Comparison of ENCODE assay signal across 20 cellular contexts in the genomic region with DNA sequence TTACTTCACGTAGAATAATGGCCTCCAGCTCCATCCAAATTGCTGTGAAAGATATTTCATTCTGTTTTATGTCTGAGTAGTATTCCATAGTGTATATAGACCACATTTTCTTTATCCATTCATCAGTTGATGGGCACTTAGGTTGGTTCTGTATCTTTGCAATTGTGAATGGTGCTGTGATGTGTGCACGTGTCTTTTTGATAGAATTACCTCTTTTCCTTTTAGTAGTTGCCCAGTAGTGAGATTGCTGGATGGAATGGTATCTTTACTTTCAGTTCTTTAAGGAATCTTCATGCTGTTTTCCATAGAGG.
DNase-seq lines count a peak whose midpoint lies in the region; ATAC-seq and TF ChIP-seq lines count a peak whose summit lies in the region.
"Had no signal": no experiment of that assay in that cellular context is flagged by ENCODE, and none has a peak within 500 bp of the region (broad histone marks: within the 10 kb centered on the region; RNA-seq: fewer than 3 reads in every experiment).

No MANE protein-coding gene starts in this region.

- no peaks in the 10 kb centered on the region for H3K27me3 ChIP-seq in CD8-positive, alpha-beta memory T cell (ENCODE audit: insufficient read depth, low read length, poor library complexity, severe bottlenecking)
- no peaks in the 10 kb centered on the region for H3K27me3 ChIP-seq in SU-DHL-6 (ENCODE audit: low read length)
- H3K27me3 ChIP-seq: BLaER1, right lobe of liver, upper lobe of left lung had no signal

- H3K27me3 Mint-ChIP-seq in activated CD8-positive, alpha-beta memory T cell treated with anti-CD3 and anti-CD28 coated beads, Interleukin-2, amount 10 ng/mL, durations not matched to agents 7 days and 5 days, result no peaks in the 10 kb centered on the region
- H3K27me3 Mint-ChIP-seq in CD8-positive, alpha-beta memory T cell, result no peaks in the 10 kb centered on the region
- no peaks in the 10 kb centered on the region for H3K27me3 Mint-ChIP-seq in brain
- H3K27me3 Mint-ChIP-seq: progenitor cell of endocrine pancreas had no signal

- POLR2A ChIA-PET in CD8-positive, alpha-beta memory T cell (lab: Charles Lee), result interaction anchor here (0.6 to 1.5 kb wide), 2 partner anchors 33 to 34 kb away, joined by 4 to 7 read pairs; no protein-coding TSS in a partner anchor

- ATAC-seq in activated CD8-positive, alpha-beta memory T cell treated with anti-CD3 and anti-CD28 coated beads, Interleukin-2, amount 10 ng/mL, durations not matched to agents 7 days and 5 days, result no peak
- no peak for ATAC-seq in HG03139 (IDR thresholded peaks at IDR 0.05; ENCODE audit: unreplicated experiment)
- ATAC-seq: left ventricle myocardium superior, right lobe of liver had no signal

- peak overlapping the region; percentile 33 for H3K4me3 ChIP-seq in CD8-positive, alpha-beta memory T cell (ENCODE audit: low read length)
- H3K4me3 ChIP-seq in SU-DHL-6 (ENCODE audit: insufficient read depth, low read length, poor library complexity, severe bottlenecking), result no peak overlapping the region
- H3K4me3 ChIP-seq: BLaER1, right lobe of liver, upper lobe of left lung had no signal

- TF ChIP-seq CTCF in SU-DHL-6 (IDR thresholded peaks at IDR 0.05; ENCODE audit: insufficient read depth, low read length, poor library complexity, severe bottlenecking) (no peak), brain (conservative IDR thresholded peaks at IDR 0.05) (no peak)

- no peak overlapping the region for H2AFZ ChIP-seq in SU-DHL-6 (ENCODE audit: low read depth, low read length, severe bottlenecking)

- no peaks in the 10 kb centered on the region for H3F3A ChIP-seq in SU-DHL-6 (ENCODE audit: insufficient read depth)

- H4K20me1 ChIP-seq in SU-DHL-6 (ENCODE audit: low read depth, low read length), result no peaks in the 10 kb centered on the region
- H4K20me1 ChIP-seq: BLaER1 had no signal

- no peaks in the 10 kb centered on the region for H3K36me3 ChIP-seq in CD8-positive, alpha-beta memory T cell (ENCODE audit: insufficient read depth, low read length)
- H3K36me3 ChIP-seq in SU-DHL-6 (ENCODE audit: low read length), result peaks cover 5% of the 10 kb centered on the region; the same call in 1 of the 2 replicates
- H3K36me3 ChIP-seq: BLaER1, right lobe of liver, upper lobe of left lung had no signal

- no peak for DNase-seq in activated CD8-positive, alpha-beta memory T cell treated with anti-CD3 and anti-CD28 coated beads, Interleukin-2, amount 10 ng/mL, durations not matched to agents 7 days and 5 days
- no peak for DNase-seq in activated CD8-positive, alpha-beta memory T cell treated with anti-CD3 and anti-CD28 coated beads for 24 hours
- DNase-seq in CD8-positive, alpha-beta memory T cell, result no peak
- no peak for DNase-seq in Ammon's horn (ENCODE audit: low spot score)
- no peak for DNase-seq in caudate nucleus (lab: John Stamatoyannopoulos, UW)
- DNase-seq: ACHN; effector CD8-positive, alpha-beta T cell; glutamatergic neuron; left ventricle myocardium superior; NCI-H1694; OCI-M1; right lobe of liver; stimulated activated CD4-positive, alpha-beta T cell treated with anti-CD3 and anti-CD28 coated beads, Interleukin-2, amount 100 ng/mL, for 48 hours; upper lobe of left lung had no signal

- peaks cover 11% of the 10 kb centered on the region for H3K9me3 Mint-ChIP-seq in activated CD8-positive, alpha-beta memory T cell treated with anti-CD3 and anti-CD28 coated beads, Interleukin-2, amount 10 ng/mL, durations not matched to agents 7 days and 5 days (ENCODE audit: low read depth)
- H3K9me3 Mint-ChIP-seq in CD8-positive, alpha-beta memory T cell, result peaks cover 3 to 16% (median 8%) of the 10 kb centered on the region in 5 donors
- peaks cover 8 to 38% (median 28%) of the 10 kb centered on the region in 5 experiments for H3K9me3 Mint-ChIP-seq in brain

- CTCF ChIA-PET in activated CD8-positive, alpha-beta memory T cell treated with anti-CD3 and anti-CD28 coated beads, Interleukin-2, amount 10 ng/mL, durations not matched to agents 7 days and 5 days (lab: Charles Lee), result interaction anchor here (0.8 to 2.8 kb wide), 4 partner anchors 33 to 147 kb away, joined by 3 to 11 read pairs (median 5); no protein-coding TSS in a partner anchor
- CTCF ChIA-PET in CD8-positive, alpha-beta memory T cell (lab: Charles Lee), result no interaction called here

- peaks cover 69% of the 10 kb centered on the region for H3K4me1 Mint-ChIP-seq in activated CD8-positive, alpha-beta memory T cell treated with anti-CD3 and anti-CD28 coated beads, Interleukin-2, amount 10 ng/mL, durations not matched to agents 7 days and 5 days
- peaks cover 46 to 78% (median 65%) of the 10 kb centered on the region in 3 donors for H3K4me1 Mint-ChIP-seq in CD8-positive, alpha-beta memory T cell
- H3K4me1 Mint-ChIP-seq in brain, result peaks cover 48% of the 10 kb centered on the region

- H3K4me1 ChIP-seq in CD8-positive, alpha-beta memory T cell (ENCODE audit: insufficient read depth, low read length), result peaks cover 43% of the 10 kb centered on the region

- H3K79me2 ChIP-seq in SU-DHL-6 (ENCODE audit: insufficient read depth, low read length), result peaks cover 90% of the 10 kb centered on the region

- peak overlapping the region; percentile 23 for H3K4me3 Mint-ChIP-seq in activated CD8-positive, alpha-beta memory T cell treated with anti-CD3 and anti-CD28 coated beads, Interleukin-2, amount 10 ng/mL, durations not matched to agents 7 days and 5 days
- H3K4me3 Mint-ChIP-seq in CD8-positive, alpha-beta memory T cell, result peak overlapping the region in 4 of 7 donors; percentile 23 to 74 (median 40)
- H3K4me3 Mint-ChIP-seq in brain, result peak overlapping the region in 1 of 5 experiments; percentile 35

- no peak overlapping the region for H3K9ac ChIP-seq in SU-DHL-6 (ENCODE audit: low read length)
- H3K9ac ChIP-seq: BLaER1 had no signal

- H3K9me2 ChIP-seq in SU-DHL-6 (replicated peaks; ENCODE audit: insufficient read depth, low read length), result no peaks in the 10 kb centered on the region

- no peak overlapping the region for H3K27ac ChIP-seq in CD8-positive, alpha-beta memory T cell (ENCODE audit: low read depth, low read length)
- H3K27ac ChIP-seq in SU-DHL-6 (ENCODE audit: low read depth, low read length) (no peak overlapping the region), caudate nucleus (ENCODE audit: low read depth, low read length) (no peak overlapping the region)
- H3K27ac ChIP-seq: BLaER1, epithelial cell of prostate, right lobe of liver, upper lobe of left lung had no signal

- peak overlapping the region; percentile 59 for H3K27ac Mint-ChIP-seq in activated CD8-positive, alpha-beta memory T cell treated with anti-CD3 and anti-CD28 coated beads, Interleukin-2, amount 10 ng/mL, durations not matched to agents 7 days and 5 days
- H3K27ac Mint-ChIP-seq in CD8-positive, alpha-beta memory T cell, result peak overlapping the region in 6 of 8 donors; percentile 6 to 86 (median 38)
- peak overlapping the region in 3 of 5 experiments; percentile 73 to 94 (median 82) for H3K27ac Mint-ChIP-seq in brain

- no peaks in the 10 kb centered on the region for H3K9me3 ChIP-seq in CD8-positive, alpha-beta memory T cell (ENCODE audit: low read length)
- H3K9me3 ChIP-seq in SU-DHL-6 (ENCODE audit: insufficient read depth, low read length), result no peaks in the 10 kb centered on the region
- H3K9me3 ChIP-seq: right lobe of liver had no signal

- peak overlapping the region; percentile 32 for H3K4me2 ChIP-seq in SU-DHL-6 (ENCODE audit: low read depth, low read length, poor library complexity, severe bottlenecking)
- H3K4me2 ChIP-seq: BLaER1 had no signal

- H3K36me3 Mint-ChIP-seq in activated CD8-positive, alpha-beta memory T cell treated with anti-CD3 and anti-CD28 coated beads, Interleukin-2, amount 10 ng/mL, durations not matched to agents 7 days and 5 days, result peaks cover 23% of the 10 kb centered on the region
- peaks cover 6 to 24% (median 6%) of the 10 kb centered on the region in 3 donors for H3K36me3 Mint-ChIP-seq in CD8-positive, alpha-beta memory T cell
- peaks cover 4% of the 10 kb centered on the region for H3K36me3 Mint-ChIP-seq in brain
